ENCODE assay signal across 27 cellular contexts in genomic region chr21:45899317-45900033, GRCh38.
A peak's percentile ranks its signal among the peaks of the same experiment; 100 is the strongest.
DNase-seq lines count a peak whose midpoint lies in the region; ATAC-seq, FAIRE-seq and TF ChIP-seq lines count a peak whose summit lies in the region.
"Had no signal": no experiment of that assay in that cellular context is flagged by ENCODE, and none has a peak within 500 bp of the region (broad histone marks: within the 10 kb centered on the region; RNA-seq: fewer than 3 reads in every experiment).

No MANE protein-coding gene starts in this region.

- POLR2A ChIA-PET in K562 (lab: Yijun Ruan, JAX) = no interaction called here
- POLR2A ChIA-PET in HepG2 (lab: Yijun Ruan, JAX) = no interaction called here

- no peak overlapping the region for H3K27ac Mint-ChIP-seq in natural killer cell treated with Interleukin-12 subunit alpha and Interleukin-12 subunit beta and Interleukin-15 and Interleukin-18, amount 100 ng/mL, for 72 hours
- no peak overlapping the region for H3K27ac Mint-ChIP-seq in natural killer cell
- H3K27ac Mint-ChIP-seq: CD4-positive, alpha-beta memory T cell had no signal

- no peak overlapping the region for H3K4me3 Mint-ChIP-seq in natural killer cell treated with Interleukin-12 subunit alpha and Interleukin-12 subunit beta and Interleukin-15 and Interleukin-18, amount 100 ng/mL, for 72 hours
- H3K4me3 Mint-ChIP-seq in natural killer cell = no peak overlapping the region
- H3K4me3 Mint-ChIP-seq: CD4-positive, alpha-beta memory T cell had no signal

- H2AFZ ChIP-seq in K562 (ENCODE audit: low read depth, low read length) (no peak overlapping the region), HepG2 (ENCODE audit: low read length) (no peak overlapping the region)

- H3K4me2 ChIP-seq in K562 (ENCODE audit: insufficient read depth, low read length) (no peak overlapping the region), HepG2 (ENCODE audit: low read depth, low read length) (no peak overlapping the region)
- H3K4me2 ChIP-seq: BLaER1 treated with 17β-estradiol and CSF1 and Interleukin-3, amounts not matched to agents 10 nM and 100 nM had no signal

- no peaks in the 10 kb centered on the region for H3K9me1 ChIP-seq in K562 (ENCODE audit: control insufficient read depth, insufficient read depth, low read length)

- no peaks in the 10 kb centered on the region for H3K4me1 ChIP-seq in K562 (replicated peaks in 1 of 2; ENCODE audit: control insufficient read depth in 2 of 2, insufficient read depth in 2 of 2, low read length in 2 of 2)
- H3K4me1 ChIP-seq in HepG2 (ENCODE audit: insufficient read depth, low read length) = no peaks in the 10 kb centered on the region
- H3K4me1 ChIP-seq in transverse colon = no peaks in the 10 kb centered on the region
- H3K4me1 ChIP-seq: Caco-2 had no signal

- H3K36me3 Mint-ChIP-seq in natural killer cell treated with Interleukin-12 subunit alpha and Interleukin-12 subunit beta and Interleukin-15 and Interleukin-18, amount 100 ng/mL, for 72 hours = no peaks in the 10 kb centered on the region
- H3K36me3 Mint-ChIP-seq in natural killer cell = no peaks in the 10 kb centered on the region
- H3K36me3 Mint-ChIP-seq: CD4-positive, alpha-beta memory T cell had no signal

- no peak for TF ChIP-seq POLR2A in K562 (conservative IDR thresholded peaks at IDR 0.05)
- TF ChIP-seq POLR2A in HepG2 (IDR thresholded peaks at IDR 0.05; ENCODE audit: insufficient read depth in 1 of 2, low read depth in 2 of 2, low read length in 2 of 2) = no peak
- no peak for TF ChIP-seq POLR2A in transverse colon (IDR thresholded peaks at IDR 0.05)

- H3K79me2 ChIP-seq in K562 (ENCODE audit: control insufficient read depth, insufficient read depth, low read length) (no peaks in the 10 kb centered on the region), HepG2 (ENCODE audit: insufficient read depth, low read length) (no peaks in the 10 kb centered on the region)

- H3K27ac ChIP-seq in K562 (ENCODE audit: extremely low read depth, low read depth, low read length) (no peak overlapping the region), HepG2 (ENCODE audit: extremely low read length, insufficient read depth, low read length) (no peak overlapping the region), transverse colon (no peak overlapping the region)
- H3K27ac ChIP-seq: BLaER1 treated with 17β-estradiol and CSF1 and Interleukin-3, amounts not matched to agents 10 nM and 100 nM; SK-N-MC had no signal

- BruUV-seq in K562 (replicated peaks; lab: Mats Ljungman, UMichigan) (no TSS peak), HepG2 (replicated peaks; lab: Mats Ljungman, UMichigan) (no TSS peak)

- H3K27me3 Mint-ChIP-seq in natural killer cell treated with Interleukin-12 subunit alpha and Interleukin-12 subunit beta and Interleukin-15 and Interleukin-18, amount 100 ng/mL, for 72 hours = no peaks in the 10 kb centered on the region
- no peaks in the 10 kb centered on the region for H3K27me3 Mint-ChIP-seq in natural killer cell (ENCODE audit: low read depth in 2 of 2)
- H3K27me3 Mint-ChIP-seq: CD4-positive, alpha-beta memory T cell had no signal

- no peak for TF ChIP-seq CTCF in natural killer cell (IDR thresholded peaks at IDR 0.05)
- no peak for TF ChIP-seq CTCF in K562 (IDR thresholded peaks at IDR 0.05 in 2 of 3, conservative IDR thresholded peaks at IDR 0.05 in 1 of 3; ENCODE audit: insufficient read depth in 2 of 3, low read depth in 1 of 3, low read length in 3 of 3)
- no peak for TF ChIP-seq CTCF in HepG2 (CRISPR knock-in tag; IDR thresholded peaks at IDR 0.05)
- no peak for TF ChIP-seq CTCF in transverse colon (IDR thresholded peaks at IDR 0.05)

- H3K9me3 Mint-ChIP-seq in natural killer cell treated with Interleukin-12 subunit alpha and Interleukin-12 subunit beta and Interleukin-15 and Interleukin-18, amount 100 ng/mL, for 72 hours = no peaks in the 10 kb centered on the region
- H3K9me3 Mint-ChIP-seq in natural killer cell = no peaks in the 10 kb centered on the region
- H3K9me3 Mint-ChIP-seq: CD4-positive, alpha-beta memory T cell had no signal

- TF ChIP-seq RAD21 in K562 (CRISPR knock-in tag; conservative IDR thresholded peaks at IDR 0.05 in 1 of 2, IDR thresholded peaks at IDR 0.05 in 1 of 2) (no peak), HepG2 (CRISPR knock-in tag; IDR thresholded peaks at IDR 0.05) (no peak)

- in situ Hi-C loops in K562 (cut with MboI) = no loop called here
- in situ Hi-C loops in HepG2 (cut with HindIII; ENCODE audit: extremely low pct_ligation_motif_present, low pct_unique_long_range_greater_than_20kb) = no loop called here
- in situ Hi-C loops in transverse colon (cut with MboI; ENCODE audit: low pct_ligation_motif_present in 1 of 4, low pct_unique_long_range_greater_than_20kb in 1 of 4, low sequenced_read_pairs in 3 of 4) = loop anchor here in 1 of 4 donors (10.0 kb wide), 1 partner anchor 1025 kb away; the partner anchor contains the start of gene PTTG1IP

- under 1% methylated on average over 17 of the region's 17 CpGs for WGBS in K562 (ENCODE audit: insufficient coverage, low coverage, missing lambda C conversion rate)
- WGBS in HepG2 (ENCODE audit: low lambda C conversion rate) = 14% methylated on average over 8 of the region's 17 CpGs
- WGBS in transverse colon (ENCODE audit: low coverage in 1 of 2), 2 donors = 76% methylated on average over 17 of the region's 17 CpGs; no CpG with 5 or more reads in 1 of the 2 donors

- intact Hi-C loops in natural killer cell (cut with micrococcal nuclease) = no loop called here
- intact Hi-C loops in K562 (cut with micrococcal nuclease) = no loop called here
- intact Hi-C loops in HepG2 (cut with micrococcal nuclease; ENCODE audit: unreplicated experiment) = no loop called here
- intact Hi-C loops in transverse colon (cut with DNase I; ENCODE audit: low total_unique reads) = no loop called here

- H3K27me3 ChIP-seq in K562 (ENCODE audit: control insufficient read depth in 2 of 2, insufficient read depth in 2 of 2, low read length in 2 of 2) (peaks cover 44 to 88% of the 10 kb centered on the region in 2 experiments; a peak in 4 of 5 replicates), HepG2 (ENCODE audit: control insufficient read depth in 1 of 2, insufficient read depth in 2 of 2, low read length in 2 of 2) (peaks cover 8 to 64% of the 10 kb centered on the region in 2 experiments), transverse colon (no peaks in the 10 kb centered on the region)
- H3K27me3 ChIP-seq: BLaER1 treated with 17β-estradiol and CSF1 and Interleukin-3, amounts not matched to agents 10 nM and 100 nM; MG63 had no signal

- CTCF ChIA-PET in K562 (lab: Yijun Ruan, JAX; ENCODE audit: low intra/inter-chr PET ratio) = no interaction called here
- CTCF ChIA-PET in HepG2 (lab: Yijun Ruan, JAX; ENCODE audit: low intra/inter-chr PET ratio, low total read pairs) = no interaction called here

- FAIRE-seq in K562 (lab: Jason Lieb, UNC) = no peak
- no peak for FAIRE-seq in HepG2 (lab: Jason Lieb, UNC)
- FAIRE-seq: G401.6, GM12892, GM18507 had no signal

- no peaks in the 10 kb centered on the region for H3K4me1 Mint-ChIP-seq in natural killer cell treated with Interleukin-12 subunit alpha and Interleukin-12 subunit beta and Interleukin-15 and Interleukin-18, amount 100 ng/mL, for 72 hours (ENCODE audit: low read depth in 2 of 2)
- H3K4me1 Mint-ChIP-seq in natural killer cell = no peaks in the 10 kb centered on the region

- no peak overlapping the region for H3K9ac ChIP-seq in K562 (ENCODE audit: insufficient read depth in 1 of 2, low read depth in 2 of 2, low read length in 2 of 2)
- no peak overlapping the region for H3K9ac ChIP-seq in HepG2 (ENCODE audit: insufficient read depth, low read depth, low read length)
- H3K9ac ChIP-seq: BLaER1 treated with 17β-estradiol and CSF1 and Interleukin-3, amounts not matched to agents 10 nM and 100 nM had no signal

- no peak for ATAC-seq in natural killer cell treated with Interleukin-12 subunit alpha and Interleukin-12 subunit beta and Interleukin-15 and Interleukin-18, amount 100 ng/mL, for 72 hours
- ATAC-seq in natural killer cell = no peak
- no peak for ATAC-seq in K562
- no peak for ATAC-seq in HepG2
- ATAC-seq: HCT116 had no signal

- TF ChIP-seq EP300 in K562 (IDR thresholded peaks at IDR 0.05; ENCODE audit: low read length) = no peak
- TF ChIP-seq EP300 in HepG2 (IDR thresholded peaks at IDR 0.05; ENCODE audit: low read depth in 2 of 2, low read length in 2 of 2) = no peak
- TF ChIP-seq EP300 in HepG2 (CRISPR knock-in tag; IDR thresholded peaks at IDR 0.05; ENCODE audit: borderline replicate concordance) = no peak
- TF ChIP-seq EP300 in transverse colon (IDR thresholded peaks at IDR 0.05; ENCODE audit: low read depth) = no peak

- H3K9me3 ChIP-seq in K562 (replicated peaks; ENCODE audit: control insufficient read depth, insufficient read depth, low read depth, low read length) = no peaks in the 10 kb centered on the region
- no peaks in the 10 kb centered on the region for H3K9me3 ChIP-seq in HepG2 (ENCODE audit: low read length)
- H3K9me3 ChIP-seq in transverse colon = no peaks in the 10 kb centered on the region
- H3K9me3 ChIP-seq: BLaER1 treated with 17β-estradiol and CSF1 and Interleukin-3, amounts not matched to agents 10 nM and 100 nM; Caco-2; MG63 had no signal

- H3K4me3 ChIP-seq in K562 (no peak overlapping the region), HepG2 (replicated peaks in 1 of 3; ENCODE audit: insufficient read depth in 1 of 3, low read depth in 2 of 3, low read length in 3 of 3) (no peak overlapping the region), transverse colon (no peak overlapping the region)
- H3K4me3 ChIP-seq: BLaER1 treated with 17β-estradiol and CSF1 and Interleukin-3, amounts not matched to agents 10 nM and 100 nM; MG63; SK-N-MC had no signal

- H3K36me3 ChIP-seq in K562 (ENCODE audit: control insufficient read depth, insufficient read depth, low read length) (no peaks in the 10 kb centered on the region), HepG2 (replicated peaks in 1 of 2; ENCODE audit: control insufficient read depth in 1 of 2, insufficient read depth in 2 of 2, low read length in 2 of 2) (no peaks in the 10 kb centered on the region), transverse colon (no peaks in the 10 kb centered on the region)
- H3K36me3 ChIP-seq: MG63 had no signal

- H4K20me1 ChIP-seq in K562 (replicated peaks; ENCODE audit: control insufficient read depth, insufficient read depth, low read length) (peaks cover 23% of the 10 kb centered on the region; the same call in 1 of the 2 replicates), HepG2 (ENCODE audit: insufficient read depth, low read length) (no peaks in the 10 kb centered on the region)

- DNase-seq in natural killer cell treated with Interleukin-12 subunit alpha and Interleukin-12 subunit beta and Interleukin-15 and Interleukin-18, amount 100 ng/mL, for 72 hours (ENCODE audit: low spot score) = peak; percentile 34
- no peak for DNase-seq in natural killer cell
- DNase-seq in K562 (ENCODE audit: extremely low read depth in 1 of 4, low spot score in 3 of 4) = no peak
- no peak for DNase-seq in HepG2 (ENCODE audit: low spot score)
- no peak for DNase-seq in inferior parietal cortex (ENCODE audit: extremely low spot score)
- DNase-seq in transverse colon = no peak
- DNase-seq in SIG-M5 treated with dmso at 0.1 percent for 504 hours (lab: John Stamatoyannopoulos, UW; ENCODE audit: unreplicated experiment) = no peak
- DNase-seq: ACHN; CD4-positive, alpha-beta memory T cell; DMS 273 treated with DMSO at 0.1 percent for 48 hours; GOT3; Kasumi-1; MG63; NCI-H1417; NCI-H1694 treated with DMSO at 0.1 percent for 48 hours; NCI-H2081 treated with DMSO at 0.1 percent for 48 hours; NCI-H2171 treated with DMSO at 0.1 percent for 48 hours; NCI-H446; NCI-H526; SHP77 had no signal
